8 cellular contexts compared by ENCODE assay signal in the genomic region with DNA sequence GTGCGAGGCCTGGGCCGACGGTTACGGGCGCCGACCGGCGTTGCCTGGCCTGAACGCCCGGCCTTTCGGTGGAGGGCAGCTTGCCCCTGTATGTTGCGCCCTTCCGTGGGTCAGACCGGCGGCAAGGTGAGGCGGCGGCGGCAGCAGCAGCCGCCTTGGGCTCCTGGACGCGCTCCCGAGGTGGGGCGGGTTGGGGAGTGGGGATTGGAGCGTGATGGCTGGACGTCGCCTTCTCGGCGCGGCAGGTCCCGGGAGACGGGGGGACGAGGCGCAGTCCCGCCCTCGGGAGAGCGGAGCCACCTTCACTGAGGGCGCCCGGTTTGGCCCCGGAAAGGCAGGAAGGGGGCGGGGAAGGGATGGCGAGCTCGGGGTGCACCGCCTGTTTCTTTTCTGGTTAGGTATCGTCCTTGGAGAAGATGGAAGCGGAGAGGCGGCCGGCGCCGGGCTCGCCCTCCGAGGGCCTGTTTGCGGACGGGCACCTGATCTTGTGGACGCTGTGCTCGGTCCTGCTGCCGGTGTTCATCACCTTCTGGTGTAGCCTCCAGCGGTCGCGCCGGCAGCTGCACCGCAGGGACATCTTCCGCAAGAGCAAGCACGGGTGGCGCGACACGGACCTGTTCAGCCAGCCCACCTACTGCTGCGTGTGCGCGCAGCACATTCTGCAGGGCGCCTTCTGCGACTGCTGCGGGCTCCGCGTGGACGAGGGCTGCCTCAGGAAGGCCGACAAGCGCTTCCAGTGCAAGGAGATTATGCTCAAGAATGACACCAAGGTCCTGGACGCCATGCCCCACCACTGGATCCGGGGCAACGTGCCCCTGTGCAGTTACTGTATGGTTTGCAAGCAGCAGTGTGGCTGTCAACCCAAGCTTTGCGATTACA. TPM values are rescaled to one million over a fixed set of nuclear protein-coding genes. Genes with fewer than 3 reads are reported as not detected.
DNase-seq lines count a peak whose midpoint lies in the region; ATAC-seq and TF ChIP-seq lines count a peak whose summit lies in the region.

No MANE protein-coding gene starts in this region.

- H3K9me3 ChIP-seq in psoas muscle = no peaks in the 10 kb centered on the region

- H3K27ac Mint-ChIP-seq in activated naive CD4-positive, alpha-beta T cell treated with anti-CD3 and anti-CD28 coated beads, Interleukin-2, amount 10 ng/mL, durations not matched to agents 7 days and 5 days = peak overlapping the region; percentile 96

- H3K27ac ChIP-seq in C4-2B = peak overlapping the region; percentile 95
- H3K27ac ChIP-seq in psoas muscle = peak overlapping the region; percentile 74
- H3K27ac ChIP-seq in urinary bladder (ENCODE audit: low read depth) = peak overlapping the region; percentile 86

- ATAC-seq in GM19395 (IDR thresholded peaks at IDR 0.05; ENCODE audit: unreplicated experiment) (peak; percentile 40), HG03558 (IDR thresholded peaks at IDR 0.05; ENCODE audit: extremely low read depth, unreplicated experiment) (peak; percentile 26), psoas muscle (peak; percentile 1 to 24 (median 10))

- H3K4me3 ChIP-seq in psoas muscle = peak overlapping the region; percentile 78
- H3K4me3 ChIP-seq in urinary bladder (ENCODE audit: low read depth, low read length) = peak overlapping the region; percentile 65

- 14 to 18% (median 16%) methylated on average over 60 to 81 of the region's 81 CpGs for WGBS in psoas muscle, 3 donors
- 9% methylated on average over 81 of the region's 81 CpGs for WGBS in urinary bladder

- H3K4me1 Mint-ChIP-seq in activated naive CD4-positive, alpha-beta T cell treated with anti-CD3 and anti-CD28 coated beads, Interleukin-2, amount 10 ng/mL, durations not matched to agents 7 days and 5 days = peaks cover 67% of the 10 kb centered on the region

- peaks cover 0 to 8% (median 2%) of the 10 kb centered on the region in 3 donors for H3K27me3 ChIP-seq in psoas muscle (ENCODE audit: insufficient read depth in 3 of 3, low read length in 2 of 3)

- CTCF ChIA-PET in activated naive CD4-positive, alpha-beta T cell treated with anti-CD3 and anti-CD28 coated beads, Interleukin-2, amount 10 ng/mL, durations not matched to agents 7 days and 5 days (lab: Charles Lee) = interaction anchor here (0.9 to 3.0 kb wide), 4 partner anchors 15 to 105 kb away, joined by 3 to 19 read pairs (median 9); no protein-coding TSS in a partner anchor

- no peaks in the 10 kb centered on the region for H3K36me3 ChIP-seq in psoas muscle (ENCODE audit: insufficient read depth in 1 of 2, low read depth in 1 of 2)
- H3K36me3 ChIP-seq in urinary bladder (ENCODE audit: insufficient read depth) = no peaks in the 10 kb centered on the region

- peak overlapping the region; percentile 95 for H3K4me3 Mint-ChIP-seq in activated naive CD4-positive, alpha-beta T cell treated with anti-CD3 and anti-CD28 coated beads, Interleukin-2, amount 10 ng/mL, durations not matched to agents 7 days and 5 days

- TF ChIP-seq CTCF in C4-2B (conservative IDR thresholded peaks at IDR 0.05) = peak; percentile 13; the same call in 1 of the 2 replicates
- no peak for TF ChIP-seq CTCF in psoas muscle (IDR thresholded peaks at IDR 0.05)

- peaks cover 36% of the 10 kb centered on the region for H3K36me3 Mint-ChIP-seq in activated naive CD4-positive, alpha-beta T cell treated with anti-CD3 and anti-CD28 coated beads, Interleukin-2, amount 10 ng/mL, durations not matched to agents 7 days and 5 days

- intact Hi-C loops in cardiac septum (cut with DNase I) (loop anchor here (2.0 kb wide), 1 partner anchor 78 kb away; no protein-coding TSS in a partner anchor), psoas muscle (cut with DNase I) (no loop called here)

- no peaks in the 10 kb centered on the region for H3K27me3 Mint-ChIP-seq in activated naive CD4-positive, alpha-beta T cell treated with anti-CD3 and anti-CD28 coated beads, Interleukin-2, amount 10 ng/mL, durations not matched to agents 7 days and 5 days

- H3K4me1 ChIP-seq in psoas muscle = peaks cover 2% of the 10 kb centered on the region
- peaks cover 2% of the 10 kb centered on the region for H3K4me1 ChIP-seq in urinary bladder (ENCODE audit: insufficient read depth)

- H3K9me3 Mint-ChIP-seq in activated naive CD4-positive, alpha-beta T cell treated with anti-CD3 and anti-CD28 coated beads, Interleukin-2, amount 10 ng/mL, durations not matched to agents 7 days and 5 days = no peaks in the 10 kb centered on the region

- DNase-seq in RPMI8226 (peak; percentile 85), cardiac septum (ENCODE audit: low spot score) (peak; percentile 78), psoas muscle (peak; percentile 36 to 68)
- peak; percentile 82 for DNase-seq in activated naive CD4-positive, alpha-beta T cell treated with anti-CD3 and anti-CD28 coated beads, Interleukin-2, amount 10 ng/mL, durations not matched to agents 7 days and 5 days

RNA-seq across cellular contexts. Expression of gene DGKE, which starts 0.7 kb away (rescaled TPM):
- total RNA-seq in cardiac septum = 2.2 TPM
- total RNA-seq in psoas muscle = 1 to 10 TPM in 3 of 4 donors, under 1 TPM in 1; 0.76 to 3.2 (median 1.4) TPM
- under 1 TPM; 0.38 to 0.53 (median 0.52) TPM for polyA plus RNA-seq in psoas muscle
- total RNA-seq in urinary bladder = 20.4 TPM
- polyA plus RNA-seq in urinary bladder = 2.9 TPM

RNA-seq across cellular contexts. Expression of gene C17orf67, which starts 0.9 kb away (rescaled TPM):
- total RNA-seq in cardiac septum (0.83 TPM), psoas muscle (1 to 10 TPM in 1 of 4 donors, under 1 TPM in 3; 0.20 to 1.1 (median 0.35) TPM), urinary bladder (2.2 TPM)
- polyA plus RNA-seq in psoas muscle (under 1 TPM in 2 of 3 donors, not detected in 1; 0.14 to 0.16 TPM), urinary bladder (1.1 TPM)

Comparison
In these comparisons a context has a peak if more than half of its experiments do, and no peak if none do; other contexts are left out.
1. Peak in every context shown above with its lines: DNase-seq, ATAC-seq, H3K4me3 ChIP-seq and H3K27ac ChIP-seq.